In genomic region chr1:26282694-26283019, GRCh38 we compare ENCODE assay signal across 1 cellular context.
TF ChIP-seq lines count a peak whose summit lies in the region.

No MANE protein-coding gene starts in this region.

TF ChIP-seq in HepG2, 621 proteins besides CTCF, POLR2A, EP300 and RAD21:
- no peak for TF ChIP-seq MED8 (CRISPR knock-in tag; IDR thresholded peaks at IDR 0.05; ENCODE audit: insufficient replicate concordance)
